Comparison of ENCODE assay signal across 16 cellular contexts in the genomic region with DNA sequence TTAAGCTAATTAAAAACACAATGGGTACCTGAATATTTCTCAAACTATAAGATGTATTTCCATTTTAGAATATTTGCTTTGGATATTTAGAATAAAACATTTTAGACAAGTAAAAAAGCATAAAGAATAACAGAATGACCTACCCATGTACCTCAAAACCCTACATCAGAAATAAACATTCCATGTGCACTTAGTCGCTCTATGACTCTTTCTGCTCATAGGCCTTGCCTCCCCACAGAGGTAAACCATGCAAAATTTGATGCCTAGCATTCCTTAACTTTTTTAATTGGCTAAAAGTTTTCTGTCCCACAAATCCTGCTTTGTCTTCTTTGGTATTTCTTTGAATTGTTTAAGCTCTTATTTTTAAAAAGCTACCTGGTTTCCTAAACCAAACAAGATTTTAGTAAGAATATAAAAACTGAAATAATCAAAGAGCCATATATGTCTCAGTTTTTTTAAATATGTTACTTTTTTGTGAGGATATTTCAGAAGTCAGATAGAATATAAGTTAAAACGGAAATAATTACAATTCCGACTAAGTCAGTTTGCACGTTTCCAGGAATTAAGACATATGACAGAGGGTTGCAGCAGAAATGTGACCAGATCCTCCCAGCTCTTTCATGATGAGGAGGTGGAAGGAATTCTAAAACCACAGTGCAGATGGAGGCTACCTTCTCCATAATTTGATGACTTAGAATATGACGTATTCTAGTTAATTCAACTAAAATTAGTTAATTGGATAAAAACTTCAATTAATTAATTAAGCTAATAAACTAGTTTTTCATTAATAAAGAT.
DNase-seq lines count a peak whose midpoint lies in the region; TF ChIP-seq lines count a peak whose summit lies in the region.
"Had no signal": no experiment of that assay in that cellular context is flagged by ENCODE, and none has a peak within 500 bp of the region (broad histone marks: within the 10 kb centered on the region; RNA-seq: fewer than 3 reads in every experiment).

No MANE protein-coding gene starts in this region.

- H3K9ac ChIP-seq in fibroblast of lung (ENCODE audit: insufficient read depth, low read length) = no peak overlapping the region
- peak overlapping the region; percentile 38 for H3K9ac ChIP-seq in skeletal muscle satellite cell (ENCODE audit: low read depth, low read length)

- TF ChIP-seq CTCF in fibroblast of lung (conservative IDR thresholded peaks at IDR 0.05 in 1 of 2, IDR thresholded peaks at IDR 0.05 in 1 of 2; ENCODE audit: low read depth in 1 of 2, low read length in 2 of 2) = no peak

- DNase-seq in GM04503 (ENCODE audit: low read depth) = peak; percentile 53
- DNase-seq in SJSA1 (ENCODE audit: low read depth in 1 of 2, low spot score in 2 of 2) = peak in 1 of 2 experiments; percentile 24
- DNase-seq in fibroblast of lung (ENCODE audit: low read depth in 2 of 2) = peak in 1 of 2 donors; percentile 88
- no peak for DNase-seq in activated naive CD4-positive, alpha-beta T cell treated with anti-CD3 and anti-CD28 coated beads, Interleukin-2, amount 10 ng/mL, durations not matched to agents 7 days and 5 days
- no peak for DNase-seq in NCI-H1694 (lab: John Stamatoyannopoulos, UW)
- DNase-seq in KBM-7 = no peak
- DNase-seq: activated B cell treated with CpG ODN at 0.5 μM for 24 hours; activated gamma-delta T cell; C1 segment of cervical spinal cord; effector memory CD4-positive, alpha-beta T cell; NCI-H146; stimulated activated naive CD4-positive, alpha-beta T cell; upper lobe of left lung had no signal

- in situ Hi-C loops in KBM-7 (cut with MboI; ENCODE audit: low pct_unique_long_range_greater_than_20kb, low sequenced_read_pairs) = no loop called here

- CTCF ChIA-PET in activated naive CD4-positive, alpha-beta T cell treated with anti-CD3 and anti-CD28 coated beads, Interleukin-2, amount 10 ng/mL, durations not matched to agents 7 days and 5 days (lab: Charles Lee) = interaction anchor here (1.3 kb wide), 1 partner anchor 11 kb away, joined by 4 read pairs; no protein-coding TSS in a partner anchor

- H3K27me3 Mint-ChIP-seq in activated naive CD4-positive, alpha-beta T cell treated with anti-CD3 and anti-CD28 coated beads, Interleukin-2, amount 10 ng/mL, durations not matched to agents 7 days and 5 days = peaks cover 12% of the 10 kb centered on the region

- no peak overlapping the region for H3K27ac Mint-ChIP-seq in activated naive CD4-positive, alpha-beta T cell treated with anti-CD3 and anti-CD28 coated beads, Interleukin-2, amount 10 ng/mL, durations not matched to agents 7 days and 5 days
- H3K27ac Mint-ChIP-seq: activated B cell treated with CpG ODN at 0.5 μM for 24 hours had no signal

- no peak overlapping the region for H3K4me3 Mint-ChIP-seq in activated naive CD4-positive, alpha-beta T cell treated with anti-CD3 and anti-CD28 coated beads, Interleukin-2, amount 10 ng/mL, durations not matched to agents 7 days and 5 days
- H3K4me3 Mint-ChIP-seq: activated B cell treated with CpG ODN at 0.5 μM for 24 hours had no signal

- no peak overlapping the region for H3K4me2 ChIP-seq in fibroblast of lung (ENCODE audit: extremely low read depth, insufficient read depth, low read length)
- H3K4me2 ChIP-seq in skeletal muscle satellite cell (ENCODE audit: low read length) = peak overlapping the region; percentile 30

- H3K4me3 ChIP-seq in SJSA1 (no peak overlapping the region), fibroblast of lung (replicated peaks in 1 of 4; ENCODE audit: control extremely low read depth in 1 of 4, insufficient read depth in 1 of 4, low read depth in 3 of 4, low read length in 4 of 4) (no peak overlapping the region), skeletal muscle satellite cell (ENCODE audit: low read length) (no peak overlapping the region)
- H3K4me3 ChIP-seq: cardiac muscle cell, skin epidermis, upper lobe of left lung had no signal

- no peaks in the 10 kb centered on the region for H3K4me1 Mint-ChIP-seq in activated naive CD4-positive, alpha-beta T cell treated with anti-CD3 and anti-CD28 coated beads, Interleukin-2, amount 10 ng/mL, durations not matched to agents 7 days and 5 days
- H3K4me1 Mint-ChIP-seq: activated B cell treated with CpG ODN at 0.5 μM for 24 hours had no signal

- H3K27ac ChIP-seq in SJSA1 = peak overlapping the region; percentile 43
- peak overlapping the region; percentile 46 for H3K27ac ChIP-seq in fibroblast of lung (ENCODE audit: insufficient read depth, low read length)
- H3K27ac ChIP-seq: cardiac muscle cell, skin epidermis, upper lobe of left lung had no signal

- H3K27me3 ChIP-seq in SJSA1 (replicated peaks) = no peaks in the 10 kb centered on the region
- no peaks in the 10 kb centered on the region for H3K27me3 ChIP-seq in fibroblast of lung (ENCODE audit: control insufficient read depth, insufficient read depth, low read length)
- no peaks in the 10 kb centered on the region for H3K27me3 ChIP-seq in skeletal muscle satellite cell (ENCODE audit: control insufficient read depth, insufficient read depth, low read length)
- H3K27me3 ChIP-seq: cardiac muscle cell, upper lobe of left lung had no signal

- no peaks in the 10 kb centered on the region for H3K79me2 ChIP-seq in fibroblast of lung (ENCODE audit: control insufficient read depth, insufficient read depth, low read length)

- no peak overlapping the region for H2AFZ ChIP-seq in fibroblast of lung (ENCODE audit: low read length)

- H4K20me1 ChIP-seq in fibroblast of lung (ENCODE audit: control insufficient read depth, extremely low read depth, insufficient read depth, low read length) = no peaks in the 10 kb centered on the region

- no peaks in the 10 kb centered on the region for H3K9me3 ChIP-seq in SJSA1 (replicated peaks)
- H3K9me3 ChIP-seq in fibroblast of lung (ENCODE audit: control insufficient read depth, insufficient read depth, low read depth, low read length) = no peaks in the 10 kb centered on the region
- H3K9me3 ChIP-seq in skeletal muscle satellite cell (replicated peaks; ENCODE audit: low read length) = no peaks in the 10 kb centered on the region
- H3K9me3 ChIP-seq: upper lobe of left lung had no signal

- H3K36me3 Mint-ChIP-seq in activated naive CD4-positive, alpha-beta T cell treated with anti-CD3 and anti-CD28 coated beads, Interleukin-2, amount 10 ng/mL, durations not matched to agents 7 days and 5 days = no peaks in the 10 kb centered on the region

- H3K36me3 ChIP-seq in SJSA1 = no peaks in the 10 kb centered on the region
- H3K36me3 ChIP-seq in fibroblast of lung (ENCODE audit: control insufficient read depth, insufficient read depth, low read length) = no peaks in the 10 kb centered on the region
- H3K36me3 ChIP-seq in skeletal muscle satellite cell (ENCODE audit: insufficient read depth, low read length) = peaks cover 2% of the 10 kb centered on the region
- H3K36me3 ChIP-seq: cardiac muscle cell, upper lobe of left lung had no signal

- no peaks in the 10 kb centered on the region for H3K9me3 Mint-ChIP-seq in activated naive CD4-positive, alpha-beta T cell treated with anti-CD3 and anti-CD28 coated beads, Interleukin-2, amount 10 ng/mL, durations not matched to agents 7 days and 5 days
- H3K9me3 Mint-ChIP-seq: activated B cell treated with CpG ODN at 0.5 μM for 24 hours had no signal

- H3K4me1 ChIP-seq in SJSA1 (replicated peaks) (peaks cover 34% of the 10 kb centered on the region), fibroblast of lung (ENCODE audit: control insufficient read depth, extremely low read depth, insufficient read depth, low read length) (peaks cover 20% of the 10 kb centered on the region), skeletal muscle satellite cell (ENCODE audit: control insufficient read depth, insufficient read depth, low read length) (peaks cover 57% of the 10 kb centered on the region)
- H3K4me1 ChIP-seq: upper lobe of left lung had no signal
